28 cellular contexts compared by ENCODE assay signal in genomic region chr1:152972196-152972886, GRCh38. TPM values are rescaled to one million over a fixed set of nuclear protein-coding genes. Genes with fewer than 3 reads are reported as not detected.
"Had no signal": no experiment of that assay in that cellular context is flagged by ENCODE, and none has a peak within 500 bp of the region (broad histone marks: within the 10 kb centered on the region; RNA-seq: fewer than 3 reads in every experiment).

No MANE protein-coding gene starts in this region.

- H3K36me3 Mint-ChIP-seq: activated CD8-positive, alpha-beta memory T cell treated with anti-CD3 and anti-CD28 coated beads, Interleukin-2, amount 10 ng/mL, durations not matched to agents 7 days and 5 days; activated naive CD4-positive, alpha-beta T cell treated with anti-CD3 and anti-CD28 coated beads, Interleukin-2, amount 50 U/mL, for 24 hours; WTC11 had no signal

- H3K9me3 Mint-ChIP-seq: activated naive CD4-positive, alpha-beta T cell treated with anti-CD3 and anti-CD28 coated beads, Interleukin-2, amount 50 U/mL, for 24 hours; activated T-cell treated with anti-CD3 and anti-CD28 coated beads, Interleukin-2, amount 50 U/mL, for 24 hours; activated T-helper 1 cell treated with anti-CD3 and anti-CD28 coated beads, Interleukin-12 subunit alpha, Interleukin-12 subunit beta, Interleukin-2, Interleukin-4 antibody, amounts not matched to agents 30 ng/mL and 10 ng/mL and 1 ng/mL, durations not matched to agents 14 hours and 24 hours and 36 hours; central memory CD8-positive, alpha-beta T cell; WTC11 had no signal

- DNase-seq: activated CD4-positive, alpha-beta T cell treated with anti-CD3 and anti-CD28 coated beads for 48 hours; activated CD4-positive, alpha-beta T cell treated with anti-CD3 and anti-CD28 coated beads, Interleukin-2, amount 50 U/mL, for 4 hours; activated CD4-positive, CD25-positive, alpha-beta regulatory T cell treated with anti-CD3 and anti-CD28 coated beads, Interleukin-2, amount 50 U/mL, for 72 hours; activated CD8-positive, alpha-beta memory T cell treated with anti-CD3 and anti-CD28 coated beads, Interleukin-2, amount 10 ng/mL, durations not matched to agents 7 days and 5 days; activated effector memory CD4-positive, alpha-beta T cell treated with Interleukin-2 at 50 U/mL for 16 hours; activated naive CD4-positive, alpha-beta T cell; activated T-cell treated with anti-CD3 and anti-CD28 coated beads, Interleukin-2, amount 50 U/mL, for 24 hours; aorta; Kasumi-1; KBM-7; NCI-H1048; NCI-H1930; NCI-H2107; NCI-H345; NCI-H510A; NCI-H526 treated with DMSO at 0.1 percent for 48 hours; NCI-H82; NK-92 treated with Interleukin-12 subunit alpha and Interleukin-12 subunit beta, amount 100 ng/mL, for 24 hours; OCI-M1; Peyer's patch; SHP77 treated with DMSO at 0.1 percent for 48 hours; T-helper 17 cell; T-helper 9 cell had no signal

- H3K4me1 Mint-ChIP-seq: activated naive CD4-positive, alpha-beta T cell treated with anti-CD3 and anti-CD28 coated beads, Interleukin-2, amount 50 U/mL, for 24 hours; central memory CD8-positive, alpha-beta T cell; T-helper 17 cell; WTC11 had no signal

- ATAC-seq: activated CD8-positive, alpha-beta memory T cell treated with anti-CD3 and anti-CD28 coated beads, Interleukin-2, amount 10 ng/mL, durations not matched to agents 7 days and 5 days; T-helper 17 cell; WTC11 had no signal

- H3K4me3 Mint-ChIP-seq: activated CD8-positive, alpha-beta memory T cell treated with anti-CD3 and anti-CD28 coated beads, Interleukin-2, amount 10 ng/mL, durations not matched to agents 7 days and 5 days; activated naive CD4-positive, alpha-beta T cell treated with anti-CD3 and anti-CD28 coated beads, Interleukin-2, amount 50 U/mL, for 24 hours; activated T-cell treated with anti-CD3 and anti-CD28 coated beads, Interleukin-2, amount 50 U/mL, for 24 hours; activated T-helper 1 cell treated with anti-CD3 and anti-CD28 coated beads, Interleukin-12 subunit alpha, Interleukin-12 subunit beta, Interleukin-2, Interleukin-4 antibody, amounts not matched to agents 30 ng/mL and 10 ng/mL and 1 ng/mL, durations not matched to agents 14 hours and 24 hours and 36 hours; central memory CD8-positive, alpha-beta T cell; T-helper 17 cell; WTC11 had no signal

- H3K36me3 ChIP-seq: Peyer's patch had no signal

- H3K4me1 ChIP-seq: Peyer's patch had no signal

- H3K27ac Mint-ChIP-seq: activated CD8-positive, alpha-beta memory T cell treated with anti-CD3 and anti-CD28 coated beads, Interleukin-2, amount 10 ng/mL, durations not matched to agents 7 days and 5 days; activated naive CD4-positive, alpha-beta T cell treated with anti-CD3 and anti-CD28 coated beads, Interleukin-2, amount 50 U/mL, for 24 hours; activated T-cell treated with anti-CD3 and anti-CD28 coated beads, Interleukin-2, amount 50 U/mL, for 24 hours; activated T-helper 1 cell treated with anti-CD3 and anti-CD28 coated beads, Interleukin-12 subunit alpha, Interleukin-12 subunit beta, Interleukin-2, Interleukin-4 antibody, amounts not matched to agents 30 ng/mL and 10 ng/mL and 1 ng/mL, durations not matched to agents 14 hours and 24 hours and 36 hours; T-helper 17 cell; WTC11 had no signal

- H3K4me3 ChIP-seq: Peyer's patch had no signal

- H3K27ac ChIP-seq: Peyer's patch had no signal

- H3K27me3 ChIP-seq: Peyer's patch had no signal

- H3K9me3 ChIP-seq: Peyer's patch had no signal

RNA-seq across cellular contexts. Expression of gene SPRR4, which starts 1.9 kb away (rescaled TPM):
- total RNA-seq: activated CD8-positive, alpha-beta memory T cell treated with anti-CD3 and anti-CD28 coated beads, Interleukin-2, amount 10 ng/mL, durations not matched to agents 7 days and 5 days; activated T-helper 1 cell treated with anti-CD3 and anti-CD28 coated beads, Interleukin-12 subunit alpha, Interleukin-12 subunit beta, Interleukin-2, Interleukin-4 antibody, amounts not matched to agents 30 ng/mL and 10 ng/mL and 1 ng/mL, durations not matched to agents 14 hours and 24 hours and 36 hours; aorta; Peyer's patch; SK-MEL-5; T-helper 17 cell; WTC11 had no signal
- polyA plus RNA-seq: aorta had no signal

RNA-seq across cellular contexts. Expression of gene SPRR1A, which starts 11.5 kb away (rescaled TPM):
- total RNA-seq: activated CD8-positive, alpha-beta memory T cell treated with anti-CD3 and anti-CD28 coated beads, Interleukin-2, amount 10 ng/mL, durations not matched to agents 7 days and 5 days; activated T-helper 1 cell treated with anti-CD3 and anti-CD28 coated beads, Interleukin-12 subunit alpha, Interleukin-12 subunit beta, Interleukin-2, Interleukin-4 antibody, amounts not matched to agents 30 ng/mL and 10 ng/mL and 1 ng/mL, durations not matched to agents 14 hours and 24 hours and 36 hours; aorta; Peyer's patch; SK-MEL-5; T-helper 17 cell; WTC11 had no signal
- polyA plus RNA-seq: aorta had no signal

RNA-seq across cellular contexts. Expression of gene SPRR5, which starts 25.3 kb away (rescaled TPM):
- total RNA-seq: activated CD8-positive, alpha-beta memory T cell treated with anti-CD3 and anti-CD28 coated beads, Interleukin-2, amount 10 ng/mL, durations not matched to agents 7 days and 5 days; activated T-helper 1 cell treated with anti-CD3 and anti-CD28 coated beads, Interleukin-12 subunit alpha, Interleukin-12 subunit beta, Interleukin-2, Interleukin-4 antibody, amounts not matched to agents 30 ng/mL and 10 ng/mL and 1 ng/mL, durations not matched to agents 14 hours and 24 hours and 36 hours; aorta; Peyer's patch; SK-MEL-5; T-helper 17 cell; WTC11 had no signal
- polyA plus RNA-seq: aorta had no signal

RNA-seq across cellular contexts. Expression of gene SPRR3, which starts 29.2 kb away (rescaled TPM):
- total RNA-seq: activated CD8-positive, alpha-beta memory T cell treated with anti-CD3 and anti-CD28 coated beads, Interleukin-2, amount 10 ng/mL, durations not matched to agents 7 days and 5 days; activated T-helper 1 cell treated with anti-CD3 and anti-CD28 coated beads, Interleukin-12 subunit alpha, Interleukin-12 subunit beta, Interleukin-2, Interleukin-4 antibody, amounts not matched to agents 30 ng/mL and 10 ng/mL and 1 ng/mL, durations not matched to agents 14 hours and 24 hours and 36 hours; SK-MEL-5; T-helper 17 cell; WTC11 had no signal

RNA-seq across cellular contexts. Expression of gene SPRR1B, which starts 58.7 kb away (rescaled TPM):
- total RNA-seq: activated CD8-positive, alpha-beta memory T cell treated with anti-CD3 and anti-CD28 coated beads, Interleukin-2, amount 10 ng/mL, durations not matched to agents 7 days and 5 days; activated T-helper 1 cell treated with anti-CD3 and anti-CD28 coated beads, Interleukin-12 subunit alpha, Interleukin-12 subunit beta, Interleukin-2, Interleukin-4 antibody, amounts not matched to agents 30 ng/mL and 10 ng/mL and 1 ng/mL, durations not matched to agents 14 hours and 24 hours and 36 hours; aorta; Peyer's patch; SK-MEL-5; T-helper 17 cell; WTC11 had no signal
